Comparison of ENCODE assay signal across 20 cellular contexts in genomic region chr1:230029244-230029643, GRCh38. TPM values are rescaled to one million over a fixed set of nuclear protein-coding genes. Genes with fewer than 3 reads are reported as not detected.
DNase-seq lines count a peak whose midpoint lies in the region; ATAC-seq and TF ChIP-seq lines count a peak whose summit lies in the region.
"Had no signal": no experiment of that assay in that cellular context is flagged by ENCODE, and none has a peak within 500 bp of the region (broad histone marks: within the 10 kb centered on the region; RNA-seq: fewer than 3 reads in every experiment).

No MANE protein-coding gene starts in this region.

- no peaks in the 10 kb centered on the region for H3K4me1 Mint-ChIP-seq in immature natural killer cell
- peaks cover 10% of the 10 kb centered on the region for H3K4me1 Mint-ChIP-seq in activated T-cell treated with anti-CD3 and anti-CD28 coated beads, Interleukin-2, amount 50 U/mL, for 4 hours (ENCODE audit: low read depth)

- peaks cover 2 to 7% (median 3%) of the 10 kb centered on the region in 3 donors for H3K27me3 Mint-ChIP-seq in immature natural killer cell (ENCODE audit: low read depth in 3 of 3)
- no peaks in the 10 kb centered on the region for H3K27me3 Mint-ChIP-seq in activated T-cell treated with anti-CD3 and anti-CD28 coated beads, Interleukin-2, amount 50 U/mL, for 4 hours (ENCODE audit: low read depth)

- no peaks in the 10 kb centered on the region for H3F3A ChIP-seq in OCI-LY1 (ENCODE audit: insufficient read depth, low read length)

- H3K9me2 ChIP-seq in OCI-LY1 (ENCODE audit: low read depth, low read length), result no peaks in the 10 kb centered on the region

- ATAC-seq in DND-41 (ENCODE audit: insufficient read depth, low read depth), result peak; percentile 75
- no peak for ATAC-seq in HG03135 (IDR thresholded peaks at IDR 0.05; ENCODE audit: unreplicated experiment)
- ATAC-seq in activated T-cell treated with anti-CD3 and anti-CD28 coated beads, Interleukin-2, amount 50 U/mL, for 4 hours, result no peak
- ATAC-seq: Panc1, Right ventricle myocardium inferior had no signal

- no peaks in the 10 kb centered on the region for H4K20me1 ChIP-seq in DND-41 (ENCODE audit: insufficient read depth, low read length)
- no peaks in the 10 kb centered on the region for H4K20me1 ChIP-seq in OCI-LY1 (ENCODE audit: insufficient read depth, low read length)

- TF ChIP-seq CTCF in DND-41 (IDR thresholded peaks at IDR 0.05; ENCODE audit: borderline replicate concordance, extremely low read depth, low read length, poor library complexity, severe bottlenecking), result no peak
- TF ChIP-seq CTCF in OCI-LY1 (IDR thresholded peaks at IDR 0.05; ENCODE audit: low read length), result no peak

- no peak overlapping the region for H2AFZ ChIP-seq in DND-41 (ENCODE audit: low read depth, low read length)
- H2AFZ ChIP-seq in OCI-LY1 (ENCODE audit: low read length), result no peak overlapping the region
- H2AFZ ChIP-seq: GM23248 had no signal

- H3K27me3 ChIP-seq in DND-41 (ENCODE audit: insufficient read depth, low read length, poor library complexity), result no peaks in the 10 kb centered on the region
- H3K27me3 ChIP-seq in OCI-LY1 (ENCODE audit: insufficient read depth, low read length), result peaks cover 5% of the 10 kb centered on the region; the same call in 1 of the 2 replicates
- H3K27me3 ChIP-seq: BE2C had no signal

- H3K79me2 ChIP-seq in DND-41 (ENCODE audit: insufficient read depth, low read length), result no peaks in the 10 kb centered on the region
- no peaks in the 10 kb centered on the region for H3K79me2 ChIP-seq in OCI-LY1 (ENCODE audit: insufficient read depth, low read length)

- H3K27ac Mint-ChIP-seq in immature natural killer cell, result no peak overlapping the region

- H3K9ac ChIP-seq in DND-41 (ENCODE audit: low read depth, low read length), result no peak overlapping the region
- H3K9ac ChIP-seq in OCI-LY1 (ENCODE audit: low read length), result no peak overlapping the region; the same call in 1 of the 2 replicates
- H3K9ac ChIP-seq: GM23248 had no signal

- H3K9me3 ChIP-seq in DND-41 (ENCODE audit: insufficient read depth, low read length, severe bottlenecking), result peaks cover 2% of the 10 kb centered on the region
- peaks cover 5% of the 10 kb centered on the region; the same call in 1 of the 2 replicates for H3K9me3 ChIP-seq in OCI-LY1 (ENCODE audit: low read length)
- H3K9me3 ChIP-seq: BE2C had no signal

- H3K4me2 ChIP-seq in DND-41 (ENCODE audit: insufficient read depth, low read length) (no peak overlapping the region), OCI-LY1 (ENCODE audit: low read length) (peak overlapping the region; percentile 12)

- peaks cover 0 to 1% (median 0%) of the 10 kb centered on the region in 6 donors for H3K9me3 Mint-ChIP-seq in immature natural killer cell
- H3K9me3 Mint-ChIP-seq in activated T-cell treated with anti-CD3 and anti-CD28 coated beads, Interleukin-2, amount 50 U/mL, for 4 hours, result peaks cover 7% of the 10 kb centered on the region

- H3K4me3 Mint-ChIP-seq in immature natural killer cell, result no peak overlapping the region
- no peak overlapping the region for H3K4me3 Mint-ChIP-seq in activated T-cell treated with anti-CD3 and anti-CD28 coated beads, Interleukin-2, amount 50 U/mL, for 4 hours

- no peak overlapping the region for H3K27ac ChIP-seq in DND-41 (ENCODE audit: low read length)
- no peak overlapping the region for H3K27ac ChIP-seq in OCI-LY1 (ENCODE audit: low read depth, low read length, poor library complexity, severe bottlenecking)
- H3K27ac ChIP-seq: GM23248, SK-N-MC had no signal

- DNase-seq in NCI-H2171 treated with DMSO at 0.1 percent for 48 hours (lab: John Stamatoyannopoulos, UW) (peak; percentile 43), NCI-H2171 (lab: John Stamatoyannopoulos, UW) (no peak), DND-41 (peak; percentile 38), iPS-NIHi7 (ENCODE audit: extremely low spot score) (peak; percentile 37), immature natural killer cell (no peak)
- no peak for DNase-seq in activated T-cell treated with anti-CD3 and anti-CD28 coated beads, Interleukin-2, amount 50 U/mL, for 4 hours
- DNase-seq: 8988T, BE2C, DMS79 treated with DMSO at 0.1 percent for 48 hours, GM23248, KG1, NCI-H1092 treated with DMSO at 0.1 percent for 48 hours, NCI-H1694 treated with DMSO at 0.1 percent for 48 hours, NCI-H446 treated with DMSO at 0.1 percent for 48 hours, NCI-H774 had no signal

- peaks cover 10% of the 10 kb centered on the region for H3K4me1 ChIP-seq in DND-41 (ENCODE audit: insufficient read depth, low read length)
- peaks cover 12% of the 10 kb centered on the region for H3K4me1 ChIP-seq in OCI-LY1 (ENCODE audit: insufficient read depth, low read length, severe bottlenecking)
- H3K4me1 ChIP-seq: BE2C had no signal

- no peaks in the 10 kb centered on the region for H3K36me3 Mint-ChIP-seq in immature natural killer cell
- no peaks in the 10 kb centered on the region for H3K36me3 Mint-ChIP-seq in activated T-cell treated with anti-CD3 and anti-CD28 coated beads, Interleukin-2, amount 50 U/mL, for 4 hours (ENCODE audit: insufficient read depth)

- H3K4me3 ChIP-seq in DND-41 (ENCODE audit: low read depth in 1 of 2, low read length in 2 of 2), result no peak overlapping the region
- no peak overlapping the region for H3K4me3 ChIP-seq in OCI-LY1 (ENCODE audit: low read depth, low read length, poor library complexity, severe bottlenecking)
- H3K4me3 ChIP-seq: GM23248, SK-N-MC had no signal

- H3K36me3 ChIP-seq in DND-41 (ENCODE audit: insufficient read depth, low read length) (no peaks in the 10 kb centered on the region), OCI-LY1 (ENCODE audit: insufficient read depth, low read length) (no peaks in the 10 kb centered on the region; the same call in 1 of the 2 replicates)
- H3K36me3 ChIP-seq: BE2C had no signal

RNA-seq across cellular contexts. Expression of gene GALNT2, which starts 37.8 kb away (rescaled TPM):
- polyA plus RNA-seq in immature natural killer cell, result 10 to 100 TPM; 18.5 to 30.0 (median 22.5) TPM
- total RNA-seq in activated T-cell treated with anti-CD3 and anti-CD28 coated beads, Interleukin-2, amount 50 U/mL, for 4 hours, result 100 to 1,000 TPM in 1 of 3 donors, 10 to 100 TPM in 2; 83.9 to 101 (median 89.1) TPM

Comparison
In these comparisons a context has a peak if more than half of its experiments do, and no peak if none do; other contexts are left out.
1. DNase-seq: peak in NCI-H2171 treated with DMSO at 0.1 percent for 48 hours (single experiment), DND-41 (single experiment) and iPS-NIHi7 (single experiment); none in NCI-H2171 (single experiment), immature natural killer cell (0 of 3) and activated T-cell treated with anti-CD3 and anti-CD28 coated beads, Interleukin-2, amount 50 U/mL, for 4 hours (single experiment).